ENCODE assay signal across 22 cellular contexts in the genomic region with DNA sequence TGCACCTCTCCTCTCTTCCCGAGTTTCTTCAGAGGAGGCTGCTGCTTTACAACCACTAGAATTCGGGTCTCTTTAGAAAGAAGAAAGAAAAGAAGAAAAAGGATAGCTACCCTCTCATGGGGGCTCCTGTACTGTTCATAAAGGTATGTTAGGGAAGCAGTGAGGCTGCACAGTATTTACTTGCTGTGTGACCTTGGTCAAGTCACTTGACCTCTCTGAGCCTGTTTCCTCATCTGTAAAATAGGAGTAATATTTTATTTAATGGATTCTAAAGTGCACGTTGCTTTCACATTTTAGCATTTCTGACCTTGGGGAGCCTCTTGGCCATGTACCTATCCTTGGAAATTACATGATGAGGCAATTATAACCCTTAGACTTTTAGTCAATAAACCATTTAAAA.
"Had no signal": no experiment of that assay in that cellular context is flagged by ENCODE, and none has a peak within 500 bp of the region (broad histone marks: within the 10 kb centered on the region; RNA-seq: fewer than 3 reads in every experiment).

No MANE protein-coding gene starts in this region.

- FAIRE-seq: small intestine, TTC549 had no signal

- H3K9me3 ChIP-seq: breast epithelium, left lung, sigmoid colon, tibial nerve had no signal

- H3K4me3 ChIP-seq: breast epithelium, left lung, sigmoid colon, tibial nerve had no signal

- H3K4me1 ChIP-seq: breast epithelium, sigmoid colon had no signal

- ATAC-seq: activated CD4-positive, CD25-positive, alpha-beta regulatory T cell treated with anti-CD3 and anti-CD28 coated beads, Interleukin-2, amount 50 U/mL, for 24 hours; activated T-helper 17 cell treated with anti-CD3 and anti-CD28 coated beads, Interleukin-2, amount 50 U/mL, for 72 hours; esophagus mucosa; left lung; stimulated activated effector memory CD8-positive, alpha-beta T cell treated with anti-CD3 and anti-CD28 coated beads, Interleukin-12 subunit alpha, Interleukin-12 subunit beta, amount 100 ng/mL, for 72 hours had no signal

- H3K27me3 ChIP-seq: breast epithelium, left lung, sigmoid colon, tibial nerve had no signal

- DNase-seq: activated CD4-positive, alpha-beta memory T cell treated with anti-CD3 and anti-CD28 coated beads for 36 hours; activated CD4-positive, alpha-beta T cell treated with anti-CD3 and anti-CD28 coated beads for 48 hours; activated CD8-positive, alpha-beta memory T cell treated with anti-CD3 and anti-CD28 coated beads, Interleukin-2, amount 50 U/mL, for 4 hours; activated gamma-delta T cell treated with Interleukin-2 at 50 U/mL for 16 hours; activated naive CD4-positive, alpha-beta T cell treated with anti-CD3 and anti-CD28 coated beads, Interleukin-2, amount 50 U/mL, for 16 hours; activated T-cell treated with anti-CD3 and anti-CD28 coated beads, Interleukin-2, amount 50 U/mL, for 1 hour; endodermal cell; kidney glomerular epithelial cell; left lung; posterior cingulate gyrus; sigmoid colon; small intestine; stimulated activated CD4-positive, alpha-beta T cell treated with anti-CD3 and anti-CD28 coated beads, Interleukin-4, amount 100 ng/mL, for 24 hours; T-helper 9 cell; WERI-Rb-1 had no signal

- H3K27ac ChIP-seq: breast epithelium, left lung, sigmoid colon, tibial nerve, WERI-Rb-1 had no signal
